Comparison of ENCODE assay signal across 8 cellular contexts in genomic region chrX:22192419-22193086, GRCh38.
DNase-seq lines count a peak whose midpoint lies in the region; ATAC-seq and TF ChIP-seq lines count a peak whose summit lies in the region.

No MANE protein-coding gene starts in this region.

- H3K27me3 ChIP-seq in GM06990 (replicated peaks; ENCODE audit: control insufficient read depth, insufficient read depth, low read length) (no peaks in the 10 kb centered on the region), right cardiac atrium (ENCODE audit: control insufficient read depth, insufficient read depth) (no peaks in the 10 kb centered on the region)

- ATAC-seq in right cardiac atrium: peak; percentile 77 to 79
- peak; percentile 79 for ATAC-seq in sciatic nerve

- peak; percentile 17 for DNase-seq in GM06990 (ENCODE audit: extremely low read depth, insufficient read length)
- DNase-seq in GOT3 (lab: John Stamatoyannopoulos, UW): peak; percentile 0
- peak; percentile 13 for DNase-seq in LNCaP clone FGC (ENCODE audit: low read depth)
- DNase-seq in T-helper 1 cell: peak in 4 of 5 donors; percentile 9 to 52 (median 13)
- DNase-seq in amniotic epithelial cell (ENCODE audit: low read depth): peak; percentile 33
- DNase-seq in right cardiac atrium: peak; percentile 54 to 80 (median 78)
- DNase-seq in sciatic nerve (ENCODE audit: low spot score): peak; percentile 77
- DNase-seq in cortex of kidney (lab: John Stamatoyannopoulos, UW): no peak

- H3K9me3 ChIP-seq in right cardiac atrium (ENCODE audit: control insufficient read depth, low read length): no peaks in the 10 kb centered on the region

- H3K36me3 ChIP-seq in GM06990 (ENCODE audit: control insufficient read depth, insufficient read depth, low read length): no peaks in the 10 kb centered on the region

- peak; percentile 84 for TF ChIP-seq CTCF in GM06990 (IDR thresholded peaks at IDR 0.05; ENCODE audit: insufficient read depth, low read length, poor library complexity, severe bottlenecking)
- TF ChIP-seq CTCF in LNCaP clone FGC (IDR thresholded peaks at IDR 0.05; ENCODE audit: control insufficient read depth, extremely low read depth, insufficient read depth): peak; percentile 57

- WGBS in right cardiac atrium: 23% methylated on average over 14 of the region's 14 CpGs

- no peaks in the 10 kb centered on the region for H3K4me1 ChIP-seq in right cardiac atrium (ENCODE audit: control insufficient read depth, insufficient read depth, low read length)

- no peak overlapping the region for H3K27ac ChIP-seq in right cardiac atrium (ENCODE audit: low read length)

- intact Hi-C loops in right cardiac atrium (cut with DNase I) (loop anchor here in 1 of 4 donors (10.0 kb wide), 1 partner anchor 48 kb away; no protein-coding TSS in a partner anchor), sciatic nerve (cut with DNase I) (no loop called here)

- H3K4me3 ChIP-seq in GM06990 (replicated peaks; ENCODE audit: low read depth, low read length): no peak overlapping the region
- H3K4me3 ChIP-seq in LNCaP clone FGC (ENCODE audit: low read depth, low read length): no peak overlapping the region
- H3K4me3 ChIP-seq in right cardiac atrium (ENCODE audit: low read length): no peak overlapping the region
